10 cellular contexts compared by ENCODE assay signal in genomic region chr6:85360794-85361642, GRCh38.
A peak's percentile ranks its signal among the peaks of the same experiment; 100 is the strongest.
DNase-seq lines count a peak whose midpoint lies in the region; ATAC-seq, FAIRE-seq and TF ChIP-seq lines count a peak whose summit lies in the region.
"Had no signal": no experiment of that assay in that cellular context is flagged by ENCODE, and none has a peak within 500 bp of the region (broad histone marks: within the 10 kb centered on the region; RNA-seq: fewer than 3 reads in every experiment).

No MANE protein-coding gene starts in this region.

- H3K27me3 Mint-ChIP-seq in activated T-cell treated with anti-CD3 and anti-CD28 coated beads, Interleukin-2, amount 50 U/mL, for 24 hours = peaks cover 5% of the 10 kb centered on the region

- FAIRE-seq in urothelium cell line (lab: Jason Lieb, UNC) (no peak), D721Med (lab: Jason Lieb, UNC) (no peak)

- H3K9me3 Mint-ChIP-seq in activated T-cell treated with anti-CD3 and anti-CD28 coated beads, Interleukin-2, amount 50 U/mL, for 24 hours = no peaks in the 10 kb centered on the region
- H3K9me3 Mint-ChIP-seq: CD14-positive monocyte had no signal

- H3K36me3 Mint-ChIP-seq in activated T-cell treated with anti-CD3 and anti-CD28 coated beads, Interleukin-2, amount 50 U/mL, for 24 hours (ENCODE audit: low read depth) = no peaks in the 10 kb centered on the region
- H3K36me3 Mint-ChIP-seq: CD14-positive monocyte had no signal

- no peak for ATAC-seq in HG03442 (IDR thresholded peaks at IDR 0.05; ENCODE audit: unreplicated experiment)
- no peak for ATAC-seq in HG03097 (IDR thresholded peaks at IDR 0.05; ENCODE audit: low FRiP score, unreplicated experiment)

- peak overlapping the region; percentile 44 for H3K27ac Mint-ChIP-seq in activated T-cell treated with anti-CD3 and anti-CD28 coated beads, Interleukin-2, amount 50 U/mL, for 24 hours
- H3K27ac Mint-ChIP-seq: CD14-positive monocyte had no signal

- peaks cover 20% of the 10 kb centered on the region for H3K4me1 Mint-ChIP-seq in activated T-cell treated with anti-CD3 and anti-CD28 coated beads, Interleukin-2, amount 50 U/mL, for 24 hours (ENCODE audit: low read depth)
- H3K4me1 Mint-ChIP-seq: CD14-positive monocyte had no signal

- H3K4me3 Mint-ChIP-seq in activated T-cell treated with anti-CD3 and anti-CD28 coated beads, Interleukin-2, amount 50 U/mL, for 24 hours = no peak overlapping the region
- H3K4me3 Mint-ChIP-seq: CD14-positive monocyte had no signal

- TF ChIP-seq CTCF in D721Med (IDR thresholded peaks at IDR 0.05; ENCODE audit: insufficient read depth, missing control alignments) = no peak

- no peak for DNase-seq in activated T-cell treated with anti-CD3 and anti-CD28 coated beads, Interleukin-2, amount 50 U/mL, for 24 hours
- no peak for DNase-seq in activated T-cell treated with anti-CD3 and anti-CD28 coated beads, Interleukin-2, amount 50 U/mL, for 1 hour
- DNase-seq in SW480 (ENCODE audit: low spot score) = peak; percentile 65
- peak; percentile 82 for DNase-seq in glomerular visceral epithelial cell (ENCODE audit: extremely low spot score)
- peak; percentile 47 for DNase-seq in urothelium cell line (ENCODE audit: low spot score)
- DNase-seq in D721Med (ENCODE audit: insufficient read length, low spot score) = no peak
- DNase-seq: stimulated activated naive CD4-positive, alpha-beta T cell had no signal

Comparison
In these comparisons a context has a peak if more than half of its experiments do, and no peak if none do; other contexts are left out.
1. DNase-seq: peak in SW480 (single experiment), glomerular visceral epithelial cell (single experiment) and urothelium cell line (single experiment); none in activated T-cell treated with anti-CD3 and anti-CD28 coated beads, Interleukin-2, amount 50 U/mL, for 24 hours (single experiment), activated T-cell treated with anti-CD3 and anti-CD28 coated beads, Interleukin-2, amount 50 U/mL, for 1 hour (single experiment) and D721Med (single experiment).